Comparison of ENCODE assay signal across 19 cellular contexts in genomic region chr3:31996195-31996594, GRCh38.
"Had no signal": no experiment of that assay in that cellular context is flagged by ENCODE, and none has a peak within 500 bp of the region (broad histone marks: within the 10 kb centered on the region; RNA-seq: fewer than 3 reads in every experiment).

No MANE protein-coding gene starts in this region.

- H3K4me3 Mint-ChIP-seq: activated naive CD4-positive, alpha-beta T cell treated with anti-CD3 and anti-CD28 coated beads for 36 hours; endodermal cell; nephron progenitor cell; T-helper 1 cell treated with Interleukin-12 subunit alpha and Interleukin-12 subunit beta and Interleukin-4 antibody, amounts not matched to agents 30 μg/mL and 1 μg/mL, for 36 hours had no signal

- H3K27ac ChIP-seq: brain microvascular endothelial cell, epithelial cell of prostate, lower lobe of right lung had no signal

- DNase-seq: activated naive CD4-positive, alpha-beta T cell treated with anti-CD3 and anti-CD28 coated beads for 36 hours; aorta; brain microvascular endothelial cell; central memory CD4-positive, alpha-beta T cell; endodermal cell; foreskin melanocyte; glutamatergic neuron; hypothalamus; islet precursor cell; lower lobe of right lung; nephron progenitor cell; occipital lobe; posterior cingulate gyrus; retina; stimulated activated CD4-positive, alpha-beta T cell treated with anti-CD3 and anti-CD28 coated beads, Interleukin-12 subunit alpha, Interleukin-12 subunit beta, amount 100 ng/mL, for 4 hours; stimulated activated CD4-positive, alpha-beta T cell treated with anti-CD3 and anti-CD28 coated beads, Interleukin-2, amount 100 ng/mL, for 24 hours had no signal

- H3K36me3 ChIP-seq: brain microvascular endothelial cell, lower lobe of right lung had no signal

- H3K4me1 Mint-ChIP-seq: endodermal cell had no signal

- H3K4me1 ChIP-seq: lower lobe of right lung had no signal

- H3K27me3 ChIP-seq: brain microvascular endothelial cell had no signal

- H3K4me3 ChIP-seq: lower lobe of right lung had no signal

- ATAC-seq: activated CD4-positive, CD25-positive, alpha-beta regulatory T cell treated with anti-CD3 and anti-CD28 coated beads, Interleukin-2, amount 50 U/mL, for 24 hours; lower lobe of right lung had no signal

- H3K27ac Mint-ChIP-seq: activated naive CD4-positive, alpha-beta T cell treated with anti-CD3 and anti-CD28 coated beads for 36 hours; endodermal cell; nephron progenitor cell; T-helper 1 cell treated with Interleukin-12 subunit alpha and Interleukin-12 subunit beta and Interleukin-4 antibody, amounts not matched to agents 30 μg/mL and 1 μg/mL, for 36 hours had no signal
